1 cellular context compared by ENCODE assay signal in genomic region chr1:243798726-243799125, GRCh38.
TF ChIP-seq lines count a peak whose summit lies in the region.

No MANE protein-coding gene starts in this region.

TF ChIP-seq in HCT116, 20 proteins besides CTCF, POLR2A, EP300 and RAD21 (continued from another document):
- TF ChIP-seq REST (IDR thresholded peaks at IDR 0.05; ENCODE audit: low read depth) (no peak), TCF7L2 (IDR thresholded peaks at IDR 0.05; ENCODE audit: borderline replicate concordance, extremely low read depth, insufficient read depth, insufficient read length) (no peak), EZH2phosphoT487 (IDR thresholded peaks at IDR 0.05; ENCODE audit: borderline replicate concordance) (no peak), FOSL1 (IDR thresholded peaks at IDR 0.05; ENCODE audit: low read depth) (no peak)
